In the genomic region with DNA sequence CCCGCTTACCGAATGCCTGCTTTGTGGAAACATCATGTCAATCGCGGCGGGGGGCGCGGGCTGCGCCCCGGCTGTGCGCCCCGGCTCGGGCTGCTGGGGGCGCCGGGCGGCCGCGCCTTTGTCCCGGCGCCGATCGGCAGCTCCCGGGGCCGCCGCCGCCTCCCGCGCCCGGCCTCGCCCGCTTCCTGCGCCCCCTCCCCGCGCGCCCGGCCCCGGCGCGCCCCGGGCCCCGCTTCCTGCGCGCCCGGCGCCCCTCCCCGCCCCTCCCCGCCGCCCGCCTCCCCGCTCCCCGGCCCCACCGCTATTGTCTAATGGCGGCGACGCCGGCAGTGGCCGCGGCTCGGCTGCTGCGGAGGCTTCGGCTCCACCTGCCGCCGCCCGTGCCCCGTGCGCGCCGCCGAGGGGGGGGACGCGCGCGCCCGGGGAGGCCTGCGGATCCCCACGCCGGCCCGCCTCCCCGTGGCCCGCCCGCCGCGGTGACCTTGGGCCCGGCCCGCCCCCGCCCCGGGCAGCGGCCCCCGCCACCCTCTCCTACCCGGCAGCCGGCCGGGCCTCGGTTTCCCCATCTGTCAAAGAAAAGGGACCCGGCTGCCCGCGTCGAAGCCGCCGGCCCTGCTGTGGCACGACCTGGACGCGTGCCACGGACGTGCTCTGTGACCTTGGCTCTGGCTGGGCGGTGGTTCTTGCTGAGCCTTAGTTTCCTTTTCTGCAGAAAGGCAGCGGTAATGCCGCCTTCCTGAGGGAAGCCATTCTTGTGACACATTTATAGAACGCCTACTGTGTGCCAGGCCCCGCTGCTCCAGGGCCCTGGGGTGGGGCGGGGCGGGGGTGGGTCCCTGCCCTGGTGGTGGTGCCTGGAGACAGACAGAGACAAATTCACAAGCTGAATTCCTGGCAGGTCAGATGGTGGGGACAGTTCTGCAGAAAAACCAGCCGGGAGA, we compare ENCODE assay signal across 8 cellular contexts. TPM values are rescaled to one million over a fixed set of nuclear protein-coding genes. Genes with fewer than 3 reads are reported as not detected.
DNase-seq lines count a peak whose midpoint lies in the region; ATAC-seq lines count a peak whose summit lies in the region.

Gene TLE5 (minus strand): TSS at position 331 of the 941 bp plus-strand sequence. CDS start 295 bp downstream, at position 36.

- ATAC-seq in HG03469 (IDR thresholded peaks at IDR 0.05; ENCODE audit: unreplicated experiment): no peak

- DNase-seq in NCI-H510A (lab: John Stamatoyannopoulos, UW): peak; percentile 47
- no peak for DNase-seq in NCI-H510A treated with DMSO at 0.1 percent for 48 hours (lab: John Stamatoyannopoulos, UW)
- peak; percentile 70 for DNase-seq in NCI-H2227 (lab: John Stamatoyannopoulos, UW; ENCODE audit: unreplicated experiment)
- peak; percentile 27 to 61 (median 52) for DNase-seq in activated CD8-positive, alpha-beta memory T cell treated with anti-CD3 and anti-CD28 coated beads for 48 hours (ENCODE audit: low read depth in 2 of 3, low spot score in 2 of 3)
- peak; percentile 47 for DNase-seq in stimulated activated CD8-positive, alpha-beta memory T cell treated with anti-CD3 and anti-CD28 coated beads, Interleukin-4, amount 100 ng/mL, for 24 hours (ENCODE audit: low read depth)

- peak within 1 kb of the TSS; percentile 63 for H3K4me3 ChIP-seq in mononuclear cell (ENCODE audit: low read length)

- in situ Hi-C loops in endometrial microvascular endothelial cells (cut with HindIII; ENCODE audit: inconsistent ontology term, low pct_unique_long_range_greater_than_20kb, low sequenced_read_pairs): no loop called here

- H3K27me3 ChIP-seq in mononuclear cell (ENCODE audit: insufficient read depth, low read length): no peaks in the 10 kb centered on the region

- H3K4me1 ChIP-seq in mononuclear cell (ENCODE audit: insufficient read depth, low read length): peaks cover 63% of the 10 kb centered on the region

- H3K9me3 ChIP-seq in mononuclear cell (ENCODE audit: low read depth, low read length): no peaks in the 10 kb centered on the region

RNA-seq across cellular contexts. Expression of gene TLE5, which starts in this region (rescaled TPM):
- total RNA-seq in endometrial microvascular endothelial cells (ENCODE audit: inconsistent ontology term): 246 TPM
- total RNA-seq in mononuclear cell: 551 TPM
